ENCODE assay signal across 22 cellular contexts in the genomic region with DNA sequence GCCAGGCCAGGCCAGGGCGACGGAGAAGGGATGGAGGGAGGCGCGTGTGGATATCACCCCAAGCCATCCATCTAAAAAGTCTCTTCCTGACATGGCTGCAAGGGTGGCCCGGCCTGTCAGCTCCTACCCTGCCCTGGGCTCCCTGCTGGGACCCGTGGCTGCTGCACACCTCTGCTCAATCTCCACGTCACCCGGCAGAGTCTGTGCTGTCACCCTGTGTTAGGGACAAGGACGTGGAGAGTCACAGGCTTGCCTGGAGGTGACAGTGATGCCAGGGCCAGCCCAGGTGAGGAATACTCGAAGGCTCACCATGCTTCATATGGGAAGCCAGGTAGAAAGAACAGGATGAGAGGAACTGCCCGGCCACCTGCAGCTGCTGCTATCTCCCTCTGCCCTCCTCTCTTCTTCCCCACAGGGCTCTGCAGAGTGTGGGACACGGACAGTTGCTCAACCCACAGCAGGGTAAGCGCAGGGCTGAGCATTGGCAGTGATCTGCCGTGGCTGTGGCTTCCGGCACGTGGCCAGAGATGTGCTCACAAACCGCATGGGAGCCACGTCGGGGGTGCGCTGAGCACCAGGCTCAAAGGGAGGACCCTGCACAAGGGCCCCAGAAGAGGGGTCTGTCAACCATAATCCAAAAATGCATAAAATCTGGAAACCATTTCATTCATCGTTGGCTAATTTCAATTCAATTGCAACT.
DNase-seq lines count a peak whose midpoint lies in the region; ATAC-seq and TF ChIP-seq lines count a peak whose summit lies in the region.
"Had no signal": no experiment of that assay in that cellular context is flagged by ENCODE, and none has a peak within 500 bp of the region (broad histone marks: within the 10 kb centered on the region; RNA-seq: fewer than 3 reads in every experiment).

No MANE protein-coding gene starts in this region.

- CTCF ChIA-PET in activated CD8-positive, alpha-beta memory T cell treated with anti-CD3 and anti-CD28 coated beads, Interleukin-2, amount 10 ng/mL, durations not matched to agents 7 days and 5 days (lab: Charles Lee) = no interaction called here

- no peaks in the 10 kb centered on the region for H3K36me3 Mint-ChIP-seq in activated CD8-positive, alpha-beta memory T cell treated with anti-CD3 and anti-CD28 coated beads, Interleukin-2, amount 10 ng/mL, durations not matched to agents 7 days and 5 days
- H3K36me3 Mint-ChIP-seq in natural killer cell treated with Interleukin-12 subunit alpha and Interleukin-12 subunit beta and Interleukin-15 and Interleukin-18, amount 100 ng/mL, for 72 hours = peaks cover 4% of the 10 kb centered on the region
- H3K36me3 Mint-ChIP-seq in type B pancreatic cell = no peaks in the 10 kb centered on the region
- H3K36me3 Mint-ChIP-seq: activated naive CD8-positive, alpha-beta T cell treated with anti-CD3 and anti-CD28 coated beads for 36 hours had no signal

- H3K4me1 Mint-ChIP-seq in activated CD8-positive, alpha-beta memory T cell treated with anti-CD3 and anti-CD28 coated beads, Interleukin-2, amount 10 ng/mL, durations not matched to agents 7 days and 5 days = no peaks in the 10 kb centered on the region
- no peaks in the 10 kb centered on the region for H3K4me1 Mint-ChIP-seq in natural killer cell treated with Interleukin-12 subunit alpha and Interleukin-12 subunit beta and Interleukin-15 and Interleukin-18, amount 100 ng/mL, for 72 hours (ENCODE audit: low read depth in 2 of 2)
- no peaks in the 10 kb centered on the region for H3K4me1 Mint-ChIP-seq in type B pancreatic cell (ENCODE audit: unreplicated experiment)
- H3K4me1 Mint-ChIP-seq: activated naive CD8-positive, alpha-beta T cell treated with anti-CD3 and anti-CD28 coated beads for 36 hours had no signal

- TF ChIP-seq CTCF in type B pancreatic cell (conservative IDR thresholded peaks at IDR 0.05) = no peak

- no peak overlapping the region for H3K27ac Mint-ChIP-seq in activated CD8-positive, alpha-beta memory T cell treated with anti-CD3 and anti-CD28 coated beads, Interleukin-2, amount 10 ng/mL, durations not matched to agents 7 days and 5 days
- H3K27ac Mint-ChIP-seq in natural killer cell treated with Interleukin-12 subunit alpha and Interleukin-12 subunit beta and Interleukin-15 and Interleukin-18, amount 100 ng/mL, for 72 hours = no peak overlapping the region
- H3K27ac Mint-ChIP-seq in type B pancreatic cell = no peak overlapping the region
- H3K27ac Mint-ChIP-seq: activated naive CD8-positive, alpha-beta T cell treated with anti-CD3 and anti-CD28 coated beads for 36 hours; activated T-helper 1 cell treated with anti-CD3 and anti-CD28 coated beads, Interleukin-12 subunit alpha, Interleukin-12 subunit beta, Interleukin-2, Interleukin-4 antibody, amounts not matched to agents 30 ng/mL and 10 ng/mL and 1 ng/mL, durations not matched to agents 14 hours and 24 hours and 36 hours; naive thymus-derived CD8-positive, alpha-beta T cell; progenitor cell of endocrine pancreas had no signal

- ATAC-seq in activated CD8-positive, alpha-beta memory T cell treated with anti-CD3 and anti-CD28 coated beads, Interleukin-2, amount 10 ng/mL, durations not matched to agents 7 days and 5 days = no peak
- no peak for ATAC-seq in natural killer cell treated with Interleukin-12 subunit alpha and Interleukin-12 subunit beta and Interleukin-15 and Interleukin-18, amount 100 ng/mL, for 72 hours
- ATAC-seq: naive thymus-derived CD8-positive, alpha-beta T cell had no signal

- peaks cover 4% of the 10 kb centered on the region for H3K9me3 Mint-ChIP-seq in activated CD8-positive, alpha-beta memory T cell treated with anti-CD3 and anti-CD28 coated beads, Interleukin-2, amount 10 ng/mL, durations not matched to agents 7 days and 5 days (ENCODE audit: low read depth)
- H3K9me3 Mint-ChIP-seq in natural killer cell treated with Interleukin-12 subunit alpha and Interleukin-12 subunit beta and Interleukin-15 and Interleukin-18, amount 100 ng/mL, for 72 hours = peaks cover 4% of the 10 kb centered on the region
- H3K9me3 Mint-ChIP-seq in type B pancreatic cell = peaks cover 5% of the 10 kb centered on the region
- H3K9me3 Mint-ChIP-seq: activated naive CD8-positive, alpha-beta T cell treated with anti-CD3 and anti-CD28 coated beads for 36 hours had no signal

- peaks cover 37% of the 10 kb centered on the region for H3K27me3 Mint-ChIP-seq in activated CD8-positive, alpha-beta memory T cell treated with anti-CD3 and anti-CD28 coated beads, Interleukin-2, amount 10 ng/mL, durations not matched to agents 7 days and 5 days
- peaks cover 23 to 40% of the 10 kb centered on the region in 2 donors for H3K27me3 Mint-ChIP-seq in natural killer cell treated with Interleukin-12 subunit alpha and Interleukin-12 subunit beta and Interleukin-15 and Interleukin-18, amount 100 ng/mL, for 72 hours
- H3K27me3 Mint-ChIP-seq in type B pancreatic cell = peaks cover 6% of the 10 kb centered on the region
- H3K27me3 Mint-ChIP-seq: progenitor cell of endocrine pancreas had no signal

- peak; percentile 29 for DNase-seq in activated CD8-positive, alpha-beta memory T cell treated with anti-CD3 and anti-CD28 coated beads, Interleukin-2, amount 50 U/mL, for 48 hours
- DNase-seq in activated CD8-positive, alpha-beta memory T cell treated with anti-CD3 and anti-CD28 coated beads, Interleukin-2, amount 10 ng/mL, durations not matched to agents 7 days and 5 days = no peak
- DNase-seq in ecto neural progenitor cell (ENCODE audit: low spot score) (peak; percentile 33), type B pancreatic cell (ENCODE audit: extremely low spot score, unreplicated experiment) (peak; percentile 60), NCI-H1092 (lab: John Stamatoyannopoulos, UW) (no peak), Ammon's horn (ENCODE audit: low spot score) (no peak), HuH-7 (ENCODE audit: low spot score) (no peak)
- peak; percentile 46 for DNase-seq in natural killer cell treated with Interleukin-12 subunit alpha and Interleukin-12 subunit beta and Interleukin-15 and Interleukin-18, amount 100 ng/mL, for 72 hours (ENCODE audit: low spot score)
- DNase-seq: activated naive CD8-positive, alpha-beta T cell treated with anti-CD3 and anti-CD28 coated beads for 36 hours; BE2C; COR-L47; DND-41; effector CD8-positive, alpha-beta T cell; Karpas-422; NCI-H187; NCI-H345; NCI-H774; OCI-M1; SIG-M5 had no signal

- H3K4me3 Mint-ChIP-seq in activated CD8-positive, alpha-beta memory T cell treated with anti-CD3 and anti-CD28 coated beads, Interleukin-2, amount 10 ng/mL, durations not matched to agents 7 days and 5 days = no peak overlapping the region
- H3K4me3 Mint-ChIP-seq in natural killer cell treated with Interleukin-12 subunit alpha and Interleukin-12 subunit beta and Interleukin-15 and Interleukin-18, amount 100 ng/mL, for 72 hours = no peak overlapping the region
- no peak overlapping the region for H3K4me3 Mint-ChIP-seq in type B pancreatic cell
- H3K4me3 Mint-ChIP-seq: activated naive CD8-positive, alpha-beta T cell treated with anti-CD3 and anti-CD28 coated beads for 36 hours; activated T-helper 1 cell treated with anti-CD3 and anti-CD28 coated beads, Interleukin-12 subunit alpha, Interleukin-12 subunit beta, Interleukin-2, Interleukin-4 antibody, amounts not matched to agents 30 ng/mL and 10 ng/mL and 1 ng/mL, durations not matched to agents 14 hours and 24 hours and 36 hours; naive thymus-derived CD8-positive, alpha-beta T cell had no signal

Comparison
In these comparisons a context has a peak if more than half of its experiments do, and no peak if none do; other contexts are left out.
1. DNase-seq: peak in activated CD8-positive, alpha-beta memory T cell treated with anti-CD3 and anti-CD28 coated beads, Interleukin-2, amount 50 U/mL, for 48 hours (single experiment), ecto neural progenitor cell (single experiment), natural killer cell treated with Interleukin-12 subunit alpha and Interleukin-12 subunit beta and Interleukin-15 and Interleukin-18, amount 100 ng/mL, for 72 hours (single experiment) and type B pancreatic cell (single experiment); none in activated CD8-positive, alpha-beta memory T cell treated with anti-CD3 and anti-CD28 coated beads, Interleukin-2, amount 10 ng/mL, durations not matched to agents 7 days and 5 days (single experiment), NCI-H1092 (single experiment), Ammon's horn (single experiment) and HuH-7 (single experiment).